ENCODE assay signal across 8 cellular contexts in the genomic region with DNA sequence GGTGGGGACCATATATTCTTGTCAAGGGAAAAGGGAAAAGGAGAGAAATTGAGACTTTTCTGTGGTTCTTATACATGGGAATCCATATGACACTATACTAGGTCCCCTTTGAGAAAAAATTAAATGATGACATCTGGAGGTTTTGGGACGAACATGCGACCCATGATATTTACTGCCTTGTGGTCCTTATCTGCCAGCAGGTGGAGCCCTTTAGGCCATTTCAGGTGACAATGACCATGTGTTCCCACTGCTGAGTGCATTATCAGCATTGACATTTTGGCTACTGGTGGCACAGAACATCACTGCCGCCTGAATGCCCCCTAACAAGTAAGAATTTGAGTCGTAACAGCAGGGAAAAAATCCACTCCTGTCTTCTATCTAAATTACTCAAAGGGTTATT.
DNase-seq lines count a peak whose midpoint lies in the region; ATAC-seq lines count a peak whose summit lies in the region.

No MANE protein-coding gene starts in this region.

- DNase-seq in NCI-H82 (lab: John Stamatoyannopoulos, UW) = peak; percentile 70
- DNase-seq in NCI-H82 treated with DMSO at 0.1 percent for 48 hours (lab: John Stamatoyannopoulos, UW; ENCODE audit: unreplicated experiment) = no peak
- DNase-seq in RPMI7951 (ENCODE audit: low read depth) = peak; percentile 45
- peak; percentile 11 for DNase-seq in iris pigment epithelial cell (ENCODE audit: low read depth)
- DNase-seq in NCI-H2227 (lab: John Stamatoyannopoulos, UW; ENCODE audit: unreplicated experiment) = no peak
- no peak for DNase-seq in stimulated activated naive CD4-positive, alpha-beta T cell treated with Interleukin-2 at 50 U/mL for 16 hours (lab: John Stamatoyannopoulos, UW)
- DNase-seq in activated CD8-positive, alpha-beta memory T cell treated with anti-CD3 and anti-CD28 coated beads, Interleukin-2, amount 50 U/mL, for 4 hours = no peak

- peak; percentile 62 for ATAC-seq in HG03280 (IDR thresholded peaks at IDR 0.05; ENCODE audit: unreplicated experiment)

Comparison
In these comparisons a context has a peak if more than half of its experiments do, and no peak if none do; other contexts are left out.
1. DNase-seq: peak in NCI-H82 (single experiment), RPMI7951 (single experiment) and iris pigment epithelial cell (single experiment); none in NCI-H82 treated with DMSO at 0.1 percent for 48 hours (single experiment), NCI-H2227 (single experiment), stimulated activated naive CD4-positive, alpha-beta T cell treated with Interleukin-2 at 50 U/mL for 16 hours (single experiment) and activated CD8-positive, alpha-beta memory T cell treated with anti-CD3 and anti-CD28 coated beads, Interleukin-2, amount 50 U/mL, for 4 hours (single experiment).